ENCODE assay signal across 1 cellular context in the genomic region with DNA sequence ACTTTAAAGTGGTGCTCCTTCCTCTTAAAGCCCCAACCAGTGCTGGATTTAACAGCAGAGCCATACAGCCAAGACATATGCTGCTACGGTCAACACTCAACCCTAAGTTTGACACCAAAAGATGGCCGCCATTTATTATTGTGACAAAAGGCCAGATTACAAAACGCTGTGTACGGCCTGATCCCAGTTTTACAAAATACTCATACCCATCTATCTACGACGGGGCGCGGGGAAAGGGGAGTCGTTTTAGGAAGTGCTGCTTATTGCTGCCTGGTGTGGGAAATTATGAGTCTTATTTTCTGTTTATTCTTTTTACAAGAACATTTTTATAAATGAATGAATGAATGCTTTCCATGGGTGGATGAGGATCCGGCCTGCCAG.
TF ChIP-seq lines count a peak whose summit lies in the region.

No MANE protein-coding gene starts in this region.

TF ChIP-seq in HCT116, 20 proteins besides CTCF, POLR2A, EP300 and RAD21 (continued from another document):
- TF ChIP-seq, protein P1, sequence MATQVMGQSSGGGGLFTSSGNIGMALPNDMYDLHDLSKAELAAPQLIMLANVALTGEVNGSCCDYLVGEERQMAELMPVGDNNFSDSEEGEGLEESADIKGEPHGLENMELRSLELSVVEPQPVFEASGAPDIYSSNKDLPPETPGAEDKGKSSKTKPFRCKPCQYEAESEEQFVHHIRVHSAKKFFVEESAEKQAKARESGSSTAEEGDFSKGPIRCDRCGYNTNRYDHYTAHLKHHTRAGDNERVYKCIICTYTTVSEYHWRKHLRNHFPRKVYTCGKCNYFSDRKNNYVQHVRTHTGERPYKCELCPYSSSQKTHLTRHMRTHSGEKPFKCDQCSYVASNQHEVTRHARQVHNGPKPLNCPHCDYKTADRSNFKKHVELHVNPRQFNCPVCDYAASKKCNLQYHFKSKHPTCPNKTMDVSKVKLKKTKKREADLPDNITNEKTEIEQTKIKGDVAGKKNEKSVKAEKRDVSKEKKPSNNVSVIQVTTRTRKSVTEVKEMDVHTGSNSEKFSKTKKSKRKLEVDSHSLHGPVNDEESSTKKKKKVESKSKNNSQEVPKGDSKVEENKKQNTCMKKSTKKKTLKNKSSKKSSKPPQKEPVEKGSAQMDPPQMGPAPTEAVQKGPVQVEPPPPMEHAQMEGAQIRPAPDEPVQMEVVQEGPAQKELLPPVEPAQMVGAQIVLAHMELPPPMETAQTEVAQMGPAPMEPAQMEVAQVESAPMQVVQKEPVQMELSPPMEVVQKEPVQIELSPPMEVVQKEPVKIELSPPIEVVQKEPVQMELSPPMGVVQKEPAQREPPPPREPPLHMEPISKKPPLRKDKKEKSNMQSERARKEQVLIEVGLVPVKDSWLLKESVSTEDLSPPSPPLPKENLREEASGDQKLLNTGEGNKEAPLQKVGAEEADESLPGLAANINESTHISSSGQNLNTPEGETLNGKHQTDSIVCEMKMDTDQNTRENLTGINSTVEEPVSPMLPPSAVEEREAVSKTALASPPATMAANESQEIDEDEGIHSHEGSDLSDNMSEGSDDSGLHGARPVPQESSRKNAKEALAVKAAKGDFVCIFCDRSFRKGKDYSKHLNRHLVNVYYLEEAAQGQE (IDR thresholded peaks at IDR 0.05; ENCODE audit: low read depth) = no peak
- TF ChIP-seq EZH2 (IDR thresholded peaks at IDR 0.05) (no peak), ELF1 (IDR thresholded peaks at IDR 0.05; ENCODE audit: borderline replicate concordance, low read depth) (no peak), CBX3 (IDR thresholded peaks at IDR 0.05; ENCODE audit: low read depth) (no peak), POLR2AphosphoS5 (IDR thresholded peaks at IDR 0.05; ENCODE audit: low read depth, low read length) (no peak), EZH2phosphoT487 (IDR thresholded peaks at IDR 0.05; ENCODE audit: borderline replicate concordance) (no peak), EGR1 (IDR thresholded peaks at IDR 0.05; ENCODE audit: low read depth) (no peak), ZNF274 (IDR thresholded peaks at IDR 0.05; ENCODE audit: low read depth, low read length) (no peak), SIN3A (IDR thresholded peaks at IDR 0.05; ENCODE audit: low read depth) (no peak), JUND (IDR thresholded peaks at IDR 0.05) (no peak), SP1 (IDR thresholded peaks at IDR 0.05; ENCODE audit: low read depth) (no peak), FOSL1 (IDR thresholded peaks at IDR 0.05; ENCODE audit: low read depth) (no peak), SRF (IDR thresholded peaks at IDR 0.05; ENCODE audit: low read depth) (no peak), ZFX (IDR thresholded peaks at IDR 0.05) (no peak)
- TF ChIP-seq, protein P2, sequence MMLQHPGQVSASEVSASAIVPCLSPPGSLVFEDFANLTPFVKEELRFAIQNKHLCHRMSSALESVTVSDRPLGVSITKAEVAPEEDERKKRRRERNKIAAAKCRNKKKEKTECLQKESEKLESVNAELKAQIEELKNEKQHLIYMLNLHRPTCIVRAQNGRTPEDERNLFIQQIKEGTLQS (IDR thresholded peaks at IDR 0.05) = no peak
- TF ChIP-seq, protein P3, sequence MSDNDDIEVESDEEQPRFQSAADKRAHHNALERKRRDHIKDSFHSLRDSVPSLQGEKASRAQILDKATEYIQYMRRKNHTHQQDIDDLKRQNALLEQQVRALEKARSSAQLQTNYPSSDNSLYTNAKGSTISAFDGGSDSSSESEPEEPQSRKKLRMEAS (IDR thresholded peaks at IDR 0.05) = no peak
